Comparison of ENCODE assay signal across 8 cellular contexts in the genomic region with DNA sequence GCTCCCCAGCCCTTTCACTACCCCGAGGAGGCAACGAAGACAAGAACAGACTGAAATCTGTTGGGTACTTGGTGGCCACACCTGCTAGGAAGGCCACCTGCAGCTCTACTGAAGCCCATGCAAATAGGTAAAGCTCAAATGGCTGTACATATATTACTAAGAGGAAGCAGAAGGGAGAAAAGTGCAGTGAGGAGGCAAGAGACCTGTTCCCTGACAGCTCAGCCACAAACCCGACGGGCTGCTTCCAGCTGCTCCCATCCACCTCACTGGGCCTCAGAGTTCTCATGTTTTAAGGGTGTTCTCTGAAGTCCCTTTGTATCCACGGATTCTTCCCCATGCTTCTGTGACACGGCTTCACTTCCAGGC. TPM values are rescaled to one million over a fixed set of nuclear protein-coding genes. Genes with fewer than 3 reads are reported as not detected.
DNase-seq lines count a peak whose midpoint lies in the region; ATAC-seq lines count a peak whose summit lies in the region.

No MANE protein-coding gene starts in this region.

- H3K27ac ChIP-seq in iPS-20b (ENCODE audit: low read length), result no peak overlapping the region
- H3K27ac ChIP-seq in CD8-positive, alpha-beta memory T cell (ENCODE audit: low read depth, low read length), result no peak overlapping the region

- no peaks in the 10 kb centered on the region for H3K9me3 Mint-ChIP-seq in CD8-positive, alpha-beta memory T cell

- H3K27me3 ChIP-seq in iPS-20b (ENCODE audit: insufficient read depth, low read length), result no peaks in the 10 kb centered on the region
- H3K27me3 ChIP-seq in CD8-positive, alpha-beta memory T cell (ENCODE audit: insufficient read depth, low read length, poor library complexity, severe bottlenecking), result no peaks in the 10 kb centered on the region

- H3K36me3 ChIP-seq in iPS-20b (ENCODE audit: insufficient read depth, low read depth, low read length), result no peaks in the 10 kb centered on the region
- no peaks in the 10 kb centered on the region for H3K36me3 ChIP-seq in CD8-positive, alpha-beta memory T cell (ENCODE audit: insufficient read depth, low read length)

- peak overlapping the region; percentile 43; the same call in 1 of the 2 replicates for H3K9ac ChIP-seq in iPS-20b (ENCODE audit: low read depth, low read length)

- no peak overlapping the region for H3K4me3 Mint-ChIP-seq in CD8-positive, alpha-beta memory T cell

- H3K27me3 Mint-ChIP-seq in CD8-positive, alpha-beta memory T cell, result no peaks in the 10 kb centered on the region

- peak overlapping the region; percentile 50 for H3K4me3 ChIP-seq in iPS-20b (ENCODE audit: low read length)
- no peak overlapping the region for H3K4me3 ChIP-seq in CD8-positive, alpha-beta memory T cell (ENCODE audit: low read length)

- DNase-seq in NCI-H69 (lab: John Stamatoyannopoulos, UW) (peak; percentile 76), HPDE6-E6E7 (ENCODE audit: extremely low spot score) (no peak), NCI-H226 (no peak), amygdala (lab: John Stamatoyannopoulos, UW) (no peak)
- DNase-seq in CD8-positive, alpha-beta memory T cell, result no peak

- peaks cover 23% of the 10 kb centered on the region; the same call in 1 of the 2 replicates for H3K4me1 ChIP-seq in iPS-20b (ENCODE audit: insufficient read depth, low read length)
- peaks cover 6% of the 10 kb centered on the region for H3K4me1 ChIP-seq in CD8-positive, alpha-beta memory T cell (ENCODE audit: insufficient read depth, low read length)

- ATAC-seq in GM18520 (IDR thresholded peaks at IDR 0.05; ENCODE audit: unreplicated experiment) (peak; percentile 89), HG02763 (IDR thresholded peaks at IDR 0.05; ENCODE audit: unreplicated experiment) (peak; percentile 93)

- H3K4me1 Mint-ChIP-seq in CD8-positive, alpha-beta memory T cell, result peaks cover 27 to 60% (median 47%) of the 10 kb centered on the region in 3 donors

- peaks cover 4 to 7% (median 6%) of the 10 kb centered on the region in 3 donors for H3K36me3 Mint-ChIP-seq in CD8-positive, alpha-beta memory T cell

- peak overlapping the region in 1 of 8 donors; percentile 9 for H3K27ac Mint-ChIP-seq in CD8-positive, alpha-beta memory T cell

- POLR2A ChIA-PET in CD8-positive, alpha-beta memory T cell (lab: Charles Lee), result no interaction called here

- CTCF ChIA-PET in CD8-positive, alpha-beta memory T cell (lab: Charles Lee), result interaction anchor here (0.7 to 1.5 kb wide), 2 partner anchors 16 to 100 kb away, joined by 3 read pairs; no protein-coding TSS in a partner anchor

- no peaks in the 10 kb centered on the region for H3K9me3 ChIP-seq in iPS-20b (ENCODE audit: insufficient read depth, low read depth, low read length)
- H3K9me3 ChIP-seq in CD8-positive, alpha-beta memory T cell (ENCODE audit: low read length), result no peaks in the 10 kb centered on the region

RNA-seq across cellular contexts. Expression of a gene that starts 24.6 kb away (rescaled TPM):
- total RNA-seq in CD8-positive, alpha-beta memory T cell, result 1 to 10 TPM; 3.7 to 4.1 TPM
- 5.0 TPM for polyA plus RNA-seq in CD8-positive, alpha-beta memory T cell
